14 cellular contexts compared by ENCODE assay signal in genomic region chr2:42602218-42602936, GRCh38. TPM values are rescaled to one million over a fixed set of nuclear protein-coding genes. Genes with fewer than 3 reads are reported as not detected.
DNase-seq lines count a peak whose midpoint lies in the region; ATAC-seq and TF ChIP-seq lines count a peak whose summit lies in the region.
"Had no signal": no experiment of that assay in that cellular context is flagged by ENCODE, and none has a peak within 500 bp of the region (broad histone marks: within the 10 kb centered on the region; RNA-seq: fewer than 3 reads in every experiment).

No MANE protein-coding gene starts in this region.

- no peak overlapping the region for H2BK120ac ChIP-seq in neuronal stem cell (ENCODE audit: low read depth, low read length)

- H3K36me3 ChIP-seq in SK-N-MC (ENCODE audit: insufficient read depth, low read length) (no peaks in the 10 kb centered on the region; the same call in 1 of the 2 replicates), transverse colon (no peaks in the 10 kb centered on the region), neuronal stem cell (replicated peaks in 1 of 2; ENCODE audit: control insufficient read depth in 2 of 2, insufficient read depth in 2 of 2, low read length in 2 of 2) (peaks cover 5 to 16% of the 10 kb centered on the region in 2 donors)
- H3K36me3 ChIP-seq: uterus had no signal

- H3K27me3 ChIP-seq in transverse colon (no peaks in the 10 kb centered on the region), neuronal stem cell (ENCODE audit: control insufficient read depth in 3 of 3, insufficient read depth in 3 of 3, low read depth in 1 of 3, low read length in 3 of 3) (no peaks in the 10 kb centered on the region)
- H3K27me3 ChIP-seq: uterus had no signal

- no peak overlapping the region for H3K4ac ChIP-seq in neuronal stem cell (ENCODE audit: low read length)

- no peak overlapping the region for H2BK12ac ChIP-seq in neuronal stem cell (ENCODE audit: low read length)

- H3K4me3 ChIP-seq in SK-N-MC (no peak overlapping the region), transverse colon (no peak overlapping the region), neuronal stem cell (ENCODE audit: low read length in 2 of 2) (no peak overlapping the region)
- H3K4me3 ChIP-seq: uterus had no signal

- no peak overlapping the region for H3K4me2 ChIP-seq in neuronal stem cell (ENCODE audit: insufficient read depth, low read length, poor library complexity, severe bottlenecking)
- H3K4me2 ChIP-seq: KMS-11 had no signal

- no peak overlapping the region for H2AFZ ChIP-seq in neuronal stem cell (ENCODE audit: low read length)
- H2AFZ ChIP-seq: parathyroid adenoma had no signal

- no peak for TF ChIP-seq CTCF in transverse colon (IDR thresholded peaks at IDR 0.05)

- peaks cover 0 to 32% (median 21%) of the 10 kb centered on the region in 4 donors for H3K4me1 ChIP-seq in transverse colon
- no peaks in the 10 kb centered on the region for H3K4me1 ChIP-seq in neuronal stem cell (ENCODE audit: control insufficient read depth in 2 of 2, insufficient read depth in 1 of 2, low read depth in 1 of 2, low read length in 2 of 2)
- H3K4me1 ChIP-seq: parathyroid adenoma, uterus had no signal

- 54% methylated on average over 3 of the region's 3 CpGs; no CpG with 5 or more reads in 1 of the 2 donors for WGBS in transverse colon (ENCODE audit: low coverage in 1 of 2), 2 donors
- no CpG with 5 or more reads among the region's 3 CpGs for WGBS in neuronal stem cell (ENCODE audit: extremely low coverage in 2 of 2, insufficient read length in 2 of 2, insufficient replicate concordance in 1 of 2), 2 donors

- intact Hi-C loops in transverse colon (cut with DNase I; ENCODE audit: low total_unique reads) = no loop called here

- H3K9me3 ChIP-seq in SK-N-MC (ENCODE audit: low read depth, low read length) (no peaks in the 10 kb centered on the region), transverse colon (no peaks in the 10 kb centered on the region), neuronal stem cell (replicated peaks in 1 of 2; ENCODE audit: control insufficient read depth in 2 of 2, insufficient read depth in 1 of 2, low read depth in 1 of 2, low read length in 2 of 2) (peaks cover 0 to 2% of the 10 kb centered on the region in 2 donors)
- H3K9me3 ChIP-seq: uterus had no signal

- no peak overlapping the region for H2BK5ac ChIP-seq in neuronal stem cell (ENCODE audit: low read length)

- no peak for TF ChIP-seq POLR2A in transverse colon (IDR thresholded peaks at IDR 0.05)

- no peak overlapping the region for H2AK5ac ChIP-seq in neuronal stem cell (ENCODE audit: low read depth, low read length)

- no peak overlapping the region for H2BK15ac ChIP-seq in neuronal stem cell (ENCODE audit: low read length)

- no peak for ATAC-seq in GM19452 (IDR thresholded peaks at IDR 0.05; ENCODE audit: unreplicated experiment)

- no peak overlapping the region for H4K91ac ChIP-seq in neuronal stem cell (ENCODE audit: low read depth, low read length, poor library complexity)

- H3K9ac ChIP-seq in SK-N-MC (ENCODE audit: insufficient read length) = no peak overlapping the region
- no peak overlapping the region for H3K9ac ChIP-seq in neuronal stem cell (ENCODE audit: low read depth, low read length, poor library complexity)
- H3K9ac ChIP-seq: KMS-11, parathyroid adenoma had no signal

- no peak overlapping the region for H3K23ac ChIP-seq in neuronal stem cell (ENCODE audit: low read depth, low read length, poor library complexity)

- in situ Hi-C loops in transverse colon (cut with MboI; ENCODE audit: low pct_ligation_motif_present in 1 of 4, low pct_unique_long_range_greater_than_20kb in 1 of 4, low sequenced_read_pairs in 3 of 4) = no loop called here

- H3K27ac ChIP-seq in SK-N-MC = peak overlapping the region; percentile 10; the same call in 1 of the 2 replicates
- peak overlapping the region; percentile 67 to 72 (median 70) for H3K27ac ChIP-seq in transverse colon
- no peak overlapping the region for H3K27ac ChIP-seq in neuronal stem cell (replicated peaks; ENCODE audit: low read length)
- H3K27ac ChIP-seq: KMS-11, parathyroid adenoma, uterus had no signal

- H3K14ac ChIP-seq in neuronal stem cell (ENCODE audit: low read length) = no peak overlapping the region

- peaks cover 2% of the 10 kb centered on the region for H3K79me1 ChIP-seq in neuronal stem cell (ENCODE audit: low read depth, low read length)

- DNase-seq in SIG-M5 treated with dmso at 0.1 percent for 504 hours (lab: John Stamatoyannopoulos, UW; ENCODE audit: unreplicated experiment) (peak; percentile 24), SIG-M5 (lab: John Stamatoyannopoulos, UW) (no peak), NCI-H2029 (lab: John Stamatoyannopoulos, UW) (peak; percentile 69), SK-N-MC (ENCODE audit: low read depth, low spot score) (no peak), transverse colon (peak; percentile 26), neuronal stem cell (ENCODE audit: low spot score) (no peak), foreskin melanocyte (no peak)
- DNase-seq: activated naive CD4-positive, alpha-beta T cell treated with anti-CD3 and anti-CD28 coated beads for 36 hours; central memory CD4-positive, alpha-beta T cell; mammary epithelial cell; uterus had no signal

- H4K8ac ChIP-seq in neuronal stem cell (ENCODE audit: low read depth, low read length) = no peak overlapping the region

- no peak overlapping the region for H3K18ac ChIP-seq in neuronal stem cell (ENCODE audit: low read length)

- no peak for TF ChIP-seq EP300 in transverse colon (IDR thresholded peaks at IDR 0.05; ENCODE audit: low read depth)

RNA-seq across cellular contexts. Expression of gene MTA3, which starts 33.9 kb away (rescaled TPM):
- total RNA-seq in transverse colon = 10 to 100 TPM; 40.0 to 73.2 (median 54.3) TPM
- 90.6 TPM for polyA plus RNA-seq in neuronal stem cell (2013, experiment 1 of 2)
- polyA plus RNA-seq in neuronal stem cell (2013, experiment 2 of 2) = 89.8 TPM

Comparison
In these comparisons a context has a peak if more than half of its experiments do, and no peak if none do; other contexts are left out.
1. DNase-seq: peak in SIG-M5 treated with dmso at 0.1 percent for 504 hours (single experiment), NCI-H2029 (single experiment) and transverse colon (single experiment); none in SIG-M5 (single experiment), SK-N-MC (single experiment), neuronal stem cell (single experiment) and foreskin melanocyte (single experiment).